19 cellular contexts compared by ENCODE assay signal in the genomic region with DNA sequence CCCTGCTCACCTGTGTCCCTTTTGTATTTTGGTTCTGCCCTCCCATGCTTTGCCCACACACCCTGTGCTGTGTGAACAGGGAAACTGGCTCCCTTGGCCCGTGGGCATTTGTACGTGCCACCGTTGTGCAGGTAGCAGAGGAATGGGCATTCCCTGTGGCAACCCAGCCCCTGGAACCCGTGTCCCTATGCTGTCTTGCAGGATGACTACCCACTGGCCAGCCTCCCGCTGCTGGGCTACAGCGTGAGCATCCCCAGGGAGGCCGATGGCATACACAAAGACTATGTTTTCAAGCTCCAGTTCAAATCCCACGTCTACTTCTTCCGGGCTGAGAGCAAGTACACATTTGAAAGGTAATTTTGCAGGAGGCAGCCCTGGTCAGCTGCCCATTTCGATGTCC.
"Had no signal": no experiment of that assay in that cellular context is flagged by ENCODE, and none has a peak within 500 bp of the region (broad histone marks: within the 10 kb centered on the region; RNA-seq: fewer than 3 reads in every experiment).

No MANE protein-coding gene starts in this region.

- H3K4me3 ChIP-seq: K562, SJSA1, SK-N-MC had no signal

- H3K27me3 ChIP-seq: SJSA1 had no signal

- H3K4me1 ChIP-seq: SJSA1 had no signal

- H3K27me3 Mint-ChIP-seq: IgD-negative memory B cell had no signal

- H3K9me3 ChIP-seq: SJSA1 had no signal

- H3K4me1 Mint-ChIP-seq: IgD-negative memory B cell had no signal

- H3K9me3 Mint-ChIP-seq: IgD-negative memory B cell had no signal

- DNase-seq: MV-4-11, NCI-H1048, NCI-H1105 treated with DMSO at 0.1 percent for 48 hours, NCI-H1417 treated with DMSO at 0.1 percent for 48 hours, NCI-H146, NCI-H1694 treated with DMSO at 0.1 percent for 48 hours, NCI-H1930, NCI-H2081, NCI-H2107, NCI-H2227 treated with DMSO at 0.1 percent for 48 hours, NCI-H526 treated with DMSO at 0.1 percent for 48 hours, NCI-H774, Right ventricle myocardium superior, SIG-M5 had no signal

- ATAC-seq: K562, Panc1 had no signal

- H3K4me3 Mint-ChIP-seq: IgD-negative memory B cell had no signal

- FAIRE-seq: K562 had no signal

- H3K27ac ChIP-seq: SJSA1, SK-N-MC had no signal
